12 cellular contexts compared by ENCODE assay signal in the genomic region with DNA sequence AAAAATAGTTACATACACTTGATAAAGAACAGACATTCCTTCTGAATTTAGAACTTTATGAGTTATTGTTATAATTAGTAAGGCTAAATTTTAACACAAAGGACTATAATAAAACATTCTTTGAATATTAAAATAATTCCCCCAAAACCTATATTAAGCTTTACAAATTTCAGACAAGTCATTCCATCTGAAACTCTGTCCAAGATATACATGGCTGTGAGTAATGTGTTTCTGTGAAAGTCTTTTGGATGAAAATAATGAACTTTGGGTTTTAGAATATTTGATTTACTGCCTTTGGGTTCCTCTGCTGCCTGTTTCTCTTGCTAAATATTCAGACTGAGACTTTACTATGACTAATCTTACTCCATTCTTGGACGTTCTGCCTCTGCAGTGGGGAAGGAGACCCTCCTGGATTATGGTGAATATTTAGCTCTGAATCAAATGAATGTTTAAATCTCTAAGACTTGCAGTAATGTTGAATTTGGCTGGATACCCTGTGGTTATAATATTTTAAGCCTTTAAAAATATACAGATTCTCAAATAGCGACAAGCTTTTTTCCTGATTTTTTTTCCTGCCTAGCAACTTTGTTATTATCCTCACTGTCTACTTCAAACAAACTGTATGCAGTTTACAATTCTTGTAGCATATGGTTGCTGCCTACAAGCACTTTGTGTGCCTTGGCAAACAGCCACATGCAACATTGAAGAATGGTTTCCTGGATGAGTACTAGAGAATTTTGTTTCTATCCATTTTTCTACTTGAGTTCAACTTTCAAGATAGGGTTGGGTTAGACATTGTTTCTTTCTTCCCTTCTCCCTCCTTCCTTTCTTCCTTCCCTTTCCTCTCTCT. TPM values are rescaled to one million over a fixed set of nuclear protein-coding genes. Genes with fewer than 3 reads are reported as not detected.
DNase-seq lines count a peak whose midpoint lies in the region; ATAC-seq and TF ChIP-seq lines count a peak whose summit lies in the region.
"Had no signal": no experiment of that assay in that cellular context is flagged by ENCODE, and none has a peak within 500 bp of the region (broad histone marks: within the 10 kb centered on the region; RNA-seq: fewer than 3 reads in every experiment).

No MANE protein-coding gene starts in this region.

- ATAC-seq in HG03159 (IDR thresholded peaks at IDR 0.05; ENCODE audit: unreplicated experiment) (no peak), HG03175 (IDR thresholded peaks at IDR 0.05; ENCODE audit: unreplicated experiment) (no peak), GM19397 (IDR thresholded peaks at IDR 0.05; ENCODE audit: unreplicated experiment) (no peak)
- ATAC-seq: stimulated activated effector memory CD8-positive, alpha-beta T cell treated with anti-CD3 and anti-CD28 coated beads, Interleukin-12 subunit alpha, Interleukin-12 subunit beta, amount 100 ng/mL, for 72 hours had no signal

- H3K4me3 Mint-ChIP-seq in Caco-2 (ENCODE audit: unreplicated experiment) = no peak overlapping the region
- H3K4me3 Mint-ChIP-seq: activated CD4-positive, alpha-beta memory T cell treated with anti-CD3 and anti-CD28 coated beads for 36 hours; stimulated activated effector memory CD8-positive, alpha-beta T cell treated with anti-CD3 and anti-CD28 coated beads, Interleukin-12 subunit alpha, Interleukin-12 subunit beta, amount 100 ng/mL, for 72 hours had no signal

- H3K4me1 ChIP-seq in colonic mucosa (no peaks in the 10 kb centered on the region), sigmoid colon (peaks cover 0 to 19% (median 10%) of the 10 kb centered on the region in 4 donors), Caco-2 (no peaks in the 10 kb centered on the region)

- H3K27me3 ChIP-seq in colonic mucosa (no peaks in the 10 kb centered on the region), sigmoid colon (no peaks in the 10 kb centered on the region), Caco-2 (replicated peaks; ENCODE audit: control insufficient read depth, insufficient read depth, low read length) (no peaks in the 10 kb centered on the region)

- no peak for TF ChIP-seq POLR2A in sigmoid colon (IDR thresholded peaks at IDR 0.05)

- H3K27ac ChIP-seq in colonic mucosa (no peak overlapping the region), sigmoid colon (peak overlapping the region in 3 of 4 donors; percentile 20 to 46 (median 32))
- H3K27ac ChIP-seq: epithelial cell of prostate had no signal

- DNase-seq in EL = peak; percentile 58
- peak; percentile 81 for DNase-seq in NCI-H2171 (lab: John Stamatoyannopoulos, UW)
- DNase-seq in colonic mucosa = peak; percentile 51
- no peak for DNase-seq in sigmoid colon
- no peak for DNase-seq in Caco-2
- DNase-seq: activated CD4-positive, alpha-beta memory T cell treated with anti-CD3 and anti-CD28 coated beads for 36 hours; NCI-H187 treated with DMSO at 0.1 percent for 48 hours had no signal

- CTCF ChIA-PET in Caco-2 (lab: Charles Lee) = no interaction called here

- TF ChIP-seq CTCF in colonic mucosa (IDR thresholded peaks at IDR 0.05) (no peak), sigmoid colon (IDR thresholded peaks at IDR 0.05) (no peak), Caco-2 (IDR thresholded peaks at IDR 0.05; ENCODE audit: insufficient read depth in 1 of 2, low read depth in 1 of 2, low read length in 1 of 2, severe bottlenecking in 1 of 2, unreplicated experiment in 1 of 2) (no peak)

- no peak for TF ChIP-seq EP300 in sigmoid colon (IDR thresholded peaks at IDR 0.05)

- H3K9me3 ChIP-seq in colonic mucosa (no peaks in the 10 kb centered on the region), sigmoid colon (no peaks in the 10 kb centered on the region), Caco-2 (no peaks in the 10 kb centered on the region)

- H3K27me3 Mint-ChIP-seq in Caco-2 (ENCODE audit: insufficient read depth, unreplicated experiment) = no peaks in the 10 kb centered on the region
- H3K27me3 Mint-ChIP-seq: activated CD4-positive, alpha-beta memory T cell treated with anti-CD3 and anti-CD28 coated beads for 36 hours had no signal

- H3K36me3 ChIP-seq in colonic mucosa (no peaks in the 10 kb centered on the region), sigmoid colon (no peaks in the 10 kb centered on the region), Caco-2 (ENCODE audit: control insufficient read depth, insufficient read depth, low read length) (no peaks in the 10 kb centered on the region)

- H3K27ac Mint-ChIP-seq in Caco-2 (ENCODE audit: unreplicated experiment) = no peak overlapping the region
- H3K27ac Mint-ChIP-seq: activated CD4-positive, alpha-beta memory T cell treated with anti-CD3 and anti-CD28 coated beads for 36 hours; stimulated activated effector memory CD8-positive, alpha-beta T cell treated with anti-CD3 and anti-CD28 coated beads, Interleukin-12 subunit alpha, Interleukin-12 subunit beta, amount 100 ng/mL, for 72 hours had no signal

- H3K36me3 Mint-ChIP-seq in Caco-2 (ENCODE audit: insufficient read depth, unreplicated experiment) = no peaks in the 10 kb centered on the region
- H3K36me3 Mint-ChIP-seq: activated CD4-positive, alpha-beta memory T cell treated with anti-CD3 and anti-CD28 coated beads for 36 hours; stimulated activated effector memory CD8-positive, alpha-beta T cell treated with anti-CD3 and anti-CD28 coated beads, Interleukin-12 subunit alpha, Interleukin-12 subunit beta, amount 100 ng/mL, for 72 hours had no signal

- H3K9ac ChIP-seq in colonic mucosa (ENCODE audit: low read depth in 2 of 2, low read length in 2 of 2) = no peak overlapping the region

- H3K4me3 ChIP-seq in colonic mucosa = no peak overlapping the region
- H3K4me3 ChIP-seq in sigmoid colon = no peak overlapping the region
- no peak overlapping the region for H3K4me3 ChIP-seq in Caco-2 (ENCODE audit: low read depth, low read length)

- H3K9me3 Mint-ChIP-seq in Caco-2 (ENCODE audit: unreplicated experiment) = no peaks in the 10 kb centered on the region
- H3K9me3 Mint-ChIP-seq: activated CD4-positive, alpha-beta memory T cell treated with anti-CD3 and anti-CD28 coated beads for 36 hours; stimulated activated effector memory CD8-positive, alpha-beta T cell treated with anti-CD3 and anti-CD28 coated beads, Interleukin-12 subunit alpha, Interleukin-12 subunit beta, amount 100 ng/mL, for 72 hours had no signal

- WGBS in sigmoid colon, 2 donors = 4 to 31% methylated on average over 2 of the region's 2 CpGs

- POLR2A ChIA-PET in Caco-2 (lab: Charles Lee) = no interaction called here

- no TSS peak for BruUV-seq in Caco-2 (replicated peaks; lab: Mats Ljungman, UMichigan)

- intact Hi-C loops in colonic mucosa (cut with DNase I) (no loop called here), sigmoid colon (cut with DNase I) (no loop called here), Caco-2 (cut with micrococcal nuclease; ENCODE audit: unreplicated experiment) (no loop called here)

- H3K4me1 Mint-ChIP-seq in Caco-2 (ENCODE audit: low read depth, unreplicated experiment) = no peaks in the 10 kb centered on the region

RNA-seq across cellular contexts. Expression of a gene that starts 51.4 kb away (rescaled TPM):
- total RNA-seq in colonic mucosa = under 1 TPM; 0.22 to 0.29 TPM
- total RNA-seq in sigmoid colon = 1 to 10 TPM in 3 of 4 donors, under 1 TPM in 1; 0.95 to 3.9 (median 2.7) TPM
- under 1 TPM in 2 of 3 donors, not detected in 1; 0.58 to 0.60 TPM for polyA plus RNA-seq in sigmoid colon
- total RNA-seq in Caco-2 (2022) = not detected in 2 replicates

Comparison
In these comparisons a context has a peak if more than half of its experiments do, and no peak if none do; other contexts are left out.
1. DNase-seq: peak in EL (single experiment), NCI-H2171 (single experiment) and colonic mucosa (single experiment); none in sigmoid colon (single experiment) and Caco-2 (0 of 2).